ENCODE assay signal across 1 cellular context in the genomic region with DNA sequence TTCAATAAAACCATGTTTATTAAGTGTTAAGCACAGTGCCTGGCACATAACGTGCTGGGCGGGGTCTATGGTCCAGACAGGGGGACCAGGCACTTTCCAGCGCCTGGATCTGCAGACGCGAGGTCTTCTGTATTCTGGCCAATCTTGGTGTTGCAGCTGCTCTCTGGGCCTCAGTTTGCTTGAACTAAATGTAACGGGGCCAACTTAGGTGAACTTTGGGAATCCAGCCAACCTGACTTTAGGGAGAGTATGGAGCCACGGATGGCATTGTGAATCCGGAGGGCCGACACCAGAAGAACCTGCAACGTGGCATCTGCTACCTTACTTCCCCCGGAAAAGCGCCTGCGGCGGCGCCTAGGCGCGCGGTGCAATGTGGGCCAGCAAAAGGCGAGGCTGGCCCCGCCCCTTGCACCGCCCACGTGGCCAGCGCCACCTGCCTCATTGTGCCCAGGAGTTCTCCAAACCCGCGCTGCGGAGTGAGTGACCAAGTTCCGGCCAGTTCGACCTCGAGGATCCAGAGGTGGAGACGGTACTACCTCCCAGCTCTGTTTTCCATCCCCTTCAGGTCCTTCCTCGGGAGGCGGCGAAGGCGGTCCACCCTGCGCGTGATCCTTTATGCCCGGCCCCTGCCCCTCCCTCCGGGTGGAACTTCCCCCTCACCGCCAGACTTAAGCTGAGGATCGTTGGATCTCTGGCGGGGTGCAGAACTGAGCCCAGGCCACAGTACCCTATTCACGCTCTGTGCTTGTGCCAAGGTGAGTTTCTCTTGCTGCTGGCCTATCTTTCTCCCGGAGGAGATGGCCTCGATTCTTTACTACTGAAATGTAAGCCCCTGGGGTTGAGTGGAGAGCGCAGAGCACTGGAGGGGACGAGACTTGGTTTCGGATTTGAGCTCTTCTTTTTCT.
TF ChIP-seq lines count a peak whose summit lies in the region.

A gene (plus strand): TSS at position 426 of the 905 bp plus-strand sequence. CDS start 10,969 bp downstream, outside the sequence.

TF ChIP-seq in K562, 482 proteins besides CTCF, POLR2A, EP300 and RAD21 (continued from another document and continues in another):
- TF ChIP-seq SRSF3 (IDR thresholded peaks at IDR 0.05; ENCODE audit: insufficient read depth, low read length) (no peak), POU5F1 (IDR thresholded peaks at IDR 0.05; ENCODE audit: borderline replicate concordance, low read depth, low read length, partially characterized antibody) (no peak), ZNF140 (CRISPR knock-in tag; IDR thresholded peaks at IDR 0.05) (no peak), JUN (IDR thresholded peaks at IDR 0.05; ENCODE audit: borderline replicate concordance, low read depth, low read length) (peak; percentile 79; the same call in 1 of the 2 replicates), JUN (CRISPR knock-in tag; IDR thresholded peaks at IDR 0.05; ENCODE audit: borderline replicate concordance) (no peak; the same call in 1 of the 2 replicates), CC2D1A (IDR thresholded peaks at IDR 0.05) (peak; percentile 21; the same call in 1 of the 2 replicates), ZZZ3 (IDR thresholded peaks at IDR 0.05) (no peak), MTF1 (CRISPR knock-in tag; IDR thresholded peaks at IDR 0.05; ENCODE audit: borderline replicate concordance) (no peak), RBM15 (IDR thresholded peaks at IDR 0.05; ENCODE audit: insufficient read depth, low read length) (no peak), SMARCA5 (IDR thresholded peaks at IDR 0.05) (no peak), HOXB6 (CRISPR knock-in tag; IDR thresholded peaks at IDR 0.05; ENCODE audit: borderline replicate concordance) (no peak), TEAD2 (tag; IDR thresholded peaks at IDR 0.05) (0 out of 2 replicates have a peak, but pooled peaks have one; percentile 4), HDAC2 (IDR thresholded peaks at IDR 0.05) (peak; percentile 94), FOXJ2 (tag; IDR thresholded peaks at IDR 0.05) (peak; percentile 86), NR4A1 (CRISPR knock-in tag; IDR thresholded peaks at IDR 0.05) (peak; percentile 51; the same call in 1 of the 2 replicates), NR4A1 (tag; IDR thresholded peaks at IDR 0.05) (peak; percentile 92), KLF16 (IDR thresholded peaks at IDR 0.05) (no peak), BRF1 (IDR thresholded peaks at IDR 0.05; ENCODE audit: borderline replicate concordance, extremely low read depth, insufficient read length) (no peak), ZNF717 (CRISPR knock-in tag; IDR thresholded peaks at IDR 0.05) (no peak), FOSL1 (tag; conservative IDR thresholded peaks at IDR 0.05) (peak; percentile 23; the same call in 1 of the 2 replicates), EHMT2 (IDR thresholded peaks at IDR 0.05) (0 out of 2 replicates have a peak, but pooled peaks have one; percentile 13), RUNX1 (IDR thresholded peaks at IDR 0.05; ENCODE audit: low read depth) (no peak), POLR3A (IDR thresholded peaks at IDR 0.05; ENCODE audit: borderline replicate concordance, extremely low read depth, insufficient read depth, insufficient read length) (no peak), ZNF436 (CRISPR knock-in tag; IDR thresholded peaks at IDR 0.05) (no peak), RBBP5 (IDR thresholded peaks at IDR 0.05; ENCODE audit: borderline replicate concordance, insufficient read depth, low read length, poor library complexity, severe bottlenecking) (peak; percentile 88), SREBF2 (CRISPR knock-in tag; IDR thresholded peaks at IDR 0.05) (no peak), ZNF41 (CRISPR knock-in tag; conservative IDR thresholded peaks at IDR 0.05) (peak; percentile 6; the same call in 1 of the 2 replicates)
- TF ChIP-seq, protein P1, sequence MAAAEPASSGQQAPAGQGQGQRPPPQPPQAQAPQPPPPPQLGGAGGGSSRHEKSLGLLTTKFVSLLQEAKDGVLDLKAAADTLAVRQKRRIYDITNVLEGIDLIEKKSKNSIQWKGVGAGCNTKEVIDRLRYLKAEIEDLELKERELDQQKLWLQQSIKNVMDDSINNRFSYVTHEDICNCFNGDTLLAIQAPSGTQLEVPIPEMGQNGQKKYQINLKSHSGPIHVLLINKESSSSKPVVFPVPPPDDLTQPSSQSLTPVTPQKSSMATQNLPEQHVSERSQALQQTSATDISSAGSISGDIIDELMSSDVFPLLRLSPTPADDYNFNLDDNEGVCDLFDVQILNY (CRISPR knock-in tag; IDR thresholded peaks at IDR 0.05), result peak; percentile 92; the same call in 1 of the 2 replicates
- TF ChIP-seq, protein P2, sequence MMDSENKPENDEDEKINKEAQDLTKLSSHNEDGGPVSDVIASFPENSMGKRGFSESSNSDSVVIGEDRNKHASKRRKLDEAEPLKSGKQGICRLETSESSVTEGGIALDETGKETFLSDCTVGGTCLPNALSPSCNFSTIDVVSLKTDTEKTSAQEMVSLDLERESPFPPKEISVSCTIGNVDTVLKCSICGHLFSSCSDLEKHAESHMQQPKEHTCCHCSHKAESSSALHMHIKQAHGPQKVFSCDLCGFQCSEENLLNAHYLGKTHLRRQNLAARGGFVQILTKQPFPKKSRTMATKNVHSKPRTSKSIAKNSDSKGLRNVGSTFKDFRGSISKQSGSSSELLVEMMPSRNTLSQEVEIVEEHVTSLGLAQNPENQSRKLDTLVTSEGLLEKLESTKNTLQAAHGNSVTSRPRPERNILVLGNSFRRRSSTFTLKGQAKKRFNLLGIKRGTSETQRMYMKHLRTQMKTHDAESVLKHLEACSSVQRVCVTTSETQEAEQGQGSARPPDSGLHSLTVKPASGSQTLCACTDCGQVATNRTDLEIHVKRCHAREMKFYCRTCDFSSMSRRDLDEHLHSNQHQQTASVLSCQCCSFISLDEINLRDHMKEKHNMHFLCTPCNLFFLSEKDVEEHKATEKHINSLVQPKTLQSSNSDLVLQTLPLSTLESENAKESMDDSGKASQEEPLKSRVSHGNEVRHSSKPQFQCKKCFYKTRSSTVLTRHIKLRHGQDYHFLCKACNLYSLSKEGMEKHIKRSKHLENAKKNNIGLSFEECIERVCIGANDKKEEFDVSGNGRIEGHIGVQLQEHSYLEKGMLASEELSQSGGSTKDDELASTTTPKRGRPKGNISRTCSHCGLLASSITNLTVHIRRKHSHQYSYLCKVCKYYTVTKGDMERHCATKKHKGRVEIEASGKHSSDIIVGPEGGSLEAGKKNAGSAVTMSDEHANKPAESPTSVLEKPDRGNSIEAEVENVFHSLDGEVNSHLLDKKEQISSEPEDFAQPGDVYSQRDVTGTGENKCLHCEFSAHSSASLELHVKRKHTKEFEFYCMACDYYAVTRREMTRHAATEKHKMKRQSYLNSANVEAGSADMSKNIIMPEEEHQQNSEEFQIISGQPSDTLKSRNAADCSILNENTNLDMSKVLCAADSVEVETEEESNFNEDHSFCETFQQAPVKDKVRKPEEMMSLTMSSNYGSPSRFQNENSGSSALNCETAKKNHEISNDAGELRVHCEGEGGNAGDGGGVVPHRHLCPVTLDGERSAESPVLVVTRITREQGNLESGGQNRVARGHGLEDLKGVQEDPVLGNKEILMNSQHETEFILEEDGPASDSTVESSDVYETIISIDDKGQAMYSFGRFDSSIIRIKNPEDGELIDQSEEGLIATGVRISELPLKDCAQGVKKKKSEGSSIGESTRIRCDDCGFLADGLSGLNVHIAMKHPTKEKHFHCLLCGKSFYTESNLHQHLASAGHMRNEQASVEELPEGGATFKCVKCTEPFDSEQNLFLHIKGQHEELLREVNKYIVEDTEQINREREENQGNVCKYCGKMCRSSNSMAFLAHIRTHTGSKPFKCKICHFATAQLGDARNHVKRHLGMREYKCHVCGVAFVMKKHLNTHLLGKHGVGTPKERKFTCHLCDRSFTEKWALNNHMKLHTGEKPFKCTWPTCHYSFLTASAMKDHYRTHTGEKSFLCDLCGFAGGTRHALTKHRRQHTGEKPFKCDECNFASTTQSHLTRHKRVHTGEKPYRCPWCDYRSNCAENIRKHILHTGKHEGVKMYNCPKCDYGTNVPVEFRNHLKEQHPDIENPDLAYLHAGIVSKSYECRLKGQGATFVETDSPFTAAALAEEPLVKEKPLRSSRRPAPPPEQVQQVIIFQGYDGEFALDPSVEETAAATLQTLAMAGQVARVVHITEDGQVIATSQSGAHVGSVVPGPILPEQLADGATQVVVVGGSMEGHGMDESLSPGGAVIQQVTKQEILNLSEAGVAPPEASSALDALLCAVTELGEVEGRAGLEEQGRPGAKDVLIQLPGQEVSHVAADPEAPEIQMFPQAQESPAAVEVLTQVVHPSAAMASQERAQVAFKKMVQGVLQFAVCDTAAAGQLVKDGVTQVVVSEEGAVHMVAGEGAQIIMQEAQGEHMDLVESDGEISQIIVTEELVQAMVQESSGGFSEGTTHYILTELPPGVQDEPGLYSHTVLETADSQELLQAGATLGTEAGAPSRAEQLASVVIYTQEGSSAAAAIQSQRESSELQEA (IDR thresholded peaks at IDR 0.05; ENCODE audit: low read depth), result no peak
- TF ChIP-seq, protein P3, sequence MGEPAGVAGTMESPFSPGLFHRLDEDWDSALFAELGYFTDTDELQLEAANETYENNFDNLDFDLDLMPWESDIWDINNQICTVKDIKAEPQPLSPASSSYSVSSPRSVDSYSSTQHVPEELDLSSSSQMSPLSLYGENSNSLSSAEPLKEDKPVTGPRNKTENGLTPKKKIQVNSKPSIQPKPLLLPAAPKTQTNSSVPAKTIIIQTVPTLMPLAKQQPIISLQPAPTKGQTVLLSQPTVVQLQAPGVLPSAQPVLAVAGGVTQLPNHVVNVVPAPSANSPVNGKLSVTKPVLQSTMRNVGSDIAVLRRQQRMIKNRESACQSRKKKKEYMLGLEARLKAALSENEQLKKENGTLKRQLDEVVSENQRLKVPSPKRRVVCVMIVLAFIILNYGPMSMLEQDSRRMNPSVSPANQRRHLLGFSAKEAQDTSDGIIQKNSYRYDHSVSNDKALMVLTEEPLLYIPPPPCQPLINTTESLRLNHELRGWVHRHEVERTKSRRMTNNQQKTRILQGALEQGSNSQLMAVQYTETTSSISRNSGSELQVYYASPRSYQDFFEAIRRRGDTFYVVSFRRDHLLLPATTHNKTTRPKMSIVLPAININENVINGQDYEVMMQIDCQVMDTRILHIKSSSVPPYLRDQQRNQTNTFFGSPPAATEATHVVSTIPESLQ (CRISPR knock-in tag; IDR thresholded peaks at IDR 0.05), result peak; percentile 93
- TF ChIP-seq, protein P4, sequence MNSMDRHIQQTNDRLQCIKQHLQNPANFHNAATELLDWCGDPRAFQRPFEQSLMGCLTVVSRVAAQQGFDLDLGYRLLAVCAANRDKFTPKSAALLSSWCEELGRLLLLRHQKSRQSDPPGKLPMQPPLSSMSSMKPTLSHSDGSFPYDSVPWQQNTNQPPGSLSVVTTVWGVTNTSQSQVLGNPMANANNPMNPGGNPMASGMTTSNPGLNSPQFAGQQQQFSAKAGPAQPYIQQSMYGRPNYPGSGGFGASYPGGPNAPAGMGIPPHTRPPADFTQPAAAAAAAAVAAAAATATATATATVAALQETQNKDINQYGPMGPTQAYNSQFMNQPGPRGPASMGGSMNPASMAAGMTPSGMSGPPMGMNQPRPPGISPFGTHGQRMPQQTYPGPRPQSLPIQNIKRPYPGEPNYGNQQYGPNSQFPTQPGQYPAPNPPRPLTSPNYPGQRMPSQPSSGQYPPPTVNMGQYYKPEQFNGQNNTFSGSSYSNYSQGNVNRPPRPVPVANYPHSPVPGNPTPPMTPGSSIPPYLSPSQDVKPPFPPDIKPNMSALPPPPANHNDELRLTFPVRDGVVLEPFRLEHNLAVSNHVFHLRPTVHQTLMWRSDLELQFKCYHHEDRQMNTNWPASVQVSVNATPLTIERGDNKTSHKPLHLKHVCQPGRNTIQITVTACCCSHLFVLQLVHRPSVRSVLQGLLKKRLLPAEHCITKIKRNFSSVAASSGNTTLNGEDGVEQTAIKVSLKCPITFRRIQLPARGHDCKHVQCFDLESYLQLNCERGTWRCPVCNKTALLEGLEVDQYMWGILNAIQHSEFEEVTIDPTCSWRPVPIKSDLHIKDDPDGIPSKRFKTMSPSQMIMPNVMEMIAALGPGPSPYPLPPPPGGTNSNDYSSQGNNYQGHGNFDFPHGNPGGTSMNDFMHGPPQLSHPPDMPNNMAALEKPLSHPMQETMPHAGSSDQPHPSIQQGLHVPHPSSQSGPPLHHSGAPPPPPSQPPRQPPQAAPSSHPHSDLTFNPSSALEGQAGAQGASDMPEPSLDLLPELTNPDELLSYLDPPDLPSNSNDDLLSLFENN (IDR thresholded peaks at IDR 0.05; ENCODE audit: low read depth in 2 of 2, low read length in 2 of 2), result peak in 1 of 2 experiments; percentile 61; a peak in 1 of 4 replicates
- TF ChIP-seq, protein P5, sequence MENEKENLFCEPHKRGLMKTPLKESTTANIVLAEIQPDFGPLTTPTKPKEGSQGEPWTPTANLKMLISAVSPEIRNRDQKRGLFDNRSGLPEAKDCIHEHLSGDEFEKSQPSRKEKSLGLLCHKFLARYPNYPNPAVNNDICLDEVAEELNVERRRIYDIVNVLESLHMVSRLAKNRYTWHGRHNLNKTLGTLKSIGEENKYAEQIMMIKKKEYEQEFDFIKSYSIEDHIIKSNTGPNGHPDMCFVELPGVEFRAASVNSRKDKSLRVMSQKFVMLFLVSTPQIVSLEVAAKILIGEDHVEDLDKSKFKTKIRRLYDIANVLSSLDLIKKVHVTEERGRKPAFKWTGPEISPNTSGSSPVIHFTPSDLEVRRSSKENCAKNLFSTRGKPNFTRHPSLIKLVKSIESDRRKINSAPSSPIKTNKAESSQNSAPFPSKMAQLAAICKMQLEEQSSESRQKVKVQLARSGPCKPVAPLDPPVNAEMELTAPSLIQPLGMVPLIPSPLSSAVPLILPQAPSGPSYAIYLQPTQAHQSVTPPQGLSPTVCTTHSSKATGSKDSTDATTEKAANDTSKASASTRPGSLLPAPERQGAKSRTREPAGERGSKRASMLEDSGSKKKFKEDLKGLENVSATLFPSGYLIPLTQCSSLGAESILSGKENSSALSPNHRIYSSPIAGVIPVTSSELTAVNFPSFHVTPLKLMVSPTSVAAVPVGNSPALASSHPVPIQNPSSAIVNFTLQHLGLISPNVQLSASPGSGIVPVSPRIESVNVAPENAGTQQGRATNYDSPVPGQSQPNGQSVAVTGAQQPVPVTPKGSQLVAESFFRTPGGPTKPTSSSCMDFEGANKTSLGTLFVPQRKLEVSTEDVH (IDR thresholded peaks at IDR 0.05; ENCODE audit: low read depth, partially characterized antibody), result peak; percentile 37
- TF ChIP-seq, protein P6, sequence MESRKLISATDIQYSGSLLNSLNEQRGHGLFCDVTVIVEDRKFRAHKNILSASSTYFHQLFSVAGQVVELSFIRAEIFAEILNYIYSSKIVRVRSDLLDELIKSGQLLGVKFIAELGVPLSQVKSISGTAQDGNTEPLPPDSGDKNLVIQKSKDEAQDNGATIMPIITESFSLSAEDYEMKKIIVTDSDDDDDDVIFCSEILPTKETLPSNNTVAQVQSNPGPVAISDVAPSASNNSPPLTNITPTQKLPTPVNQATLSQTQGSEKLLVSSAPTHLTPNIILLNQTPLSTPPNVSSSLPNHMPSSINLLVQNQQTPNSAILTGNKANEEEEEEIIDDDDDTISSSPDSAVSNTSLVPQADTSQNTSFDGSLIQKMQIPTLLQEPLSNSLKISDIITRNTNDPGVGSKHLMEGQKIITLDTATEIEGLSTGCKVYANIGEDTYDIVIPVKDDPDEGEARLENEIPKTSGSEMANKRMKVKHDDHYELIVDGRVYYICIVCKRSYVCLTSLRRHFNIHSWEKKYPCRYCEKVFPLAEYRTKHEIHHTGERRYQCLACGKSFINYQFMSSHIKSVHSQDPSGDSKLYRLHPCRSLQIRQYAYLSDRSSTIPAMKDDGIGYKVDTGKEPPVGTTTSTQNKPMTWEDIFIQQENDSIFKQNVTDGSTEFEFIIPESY (CRISPR knock-in tag; IDR thresholded peaks at IDR 0.05), result peak; percentile 75
